1 cellular context compared by ENCODE assay signal in the genomic region with DNA sequence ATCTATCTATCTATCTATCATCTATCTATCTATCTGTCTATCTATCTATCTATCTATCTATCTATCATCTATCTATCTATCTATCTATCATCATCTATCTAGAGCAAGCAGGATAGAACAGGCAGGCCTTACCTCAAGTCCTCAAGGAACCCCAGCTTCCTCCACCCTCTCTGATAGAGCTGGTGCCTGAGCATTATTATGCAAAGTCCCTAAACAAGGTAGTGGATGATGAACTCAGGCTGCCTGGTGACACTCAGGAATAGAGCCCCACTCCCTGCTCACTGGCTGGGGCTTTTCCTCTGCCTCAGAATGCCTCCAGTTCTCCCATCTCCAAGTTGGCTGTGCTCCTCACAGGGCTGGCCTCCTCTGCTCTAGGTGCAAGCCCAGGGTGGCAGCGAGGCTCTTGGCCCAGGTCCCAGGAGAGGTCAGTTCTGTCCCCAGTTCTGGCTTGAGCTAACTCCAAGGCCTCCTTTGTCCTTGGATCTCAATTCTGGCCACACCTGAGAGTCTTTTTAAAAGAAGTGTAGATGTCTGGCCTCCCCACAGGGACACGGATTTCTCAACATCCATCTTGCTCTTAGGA.
TF ChIP-seq lines count a peak whose summit lies in the region.

No MANE protein-coding gene starts in this region.

TF ChIP-seq in GM23338, 12 proteins besides CTCF, POLR2A, EP300 and RAD21 (continued from another document):
- TF ChIP-seq, protein P1, sequence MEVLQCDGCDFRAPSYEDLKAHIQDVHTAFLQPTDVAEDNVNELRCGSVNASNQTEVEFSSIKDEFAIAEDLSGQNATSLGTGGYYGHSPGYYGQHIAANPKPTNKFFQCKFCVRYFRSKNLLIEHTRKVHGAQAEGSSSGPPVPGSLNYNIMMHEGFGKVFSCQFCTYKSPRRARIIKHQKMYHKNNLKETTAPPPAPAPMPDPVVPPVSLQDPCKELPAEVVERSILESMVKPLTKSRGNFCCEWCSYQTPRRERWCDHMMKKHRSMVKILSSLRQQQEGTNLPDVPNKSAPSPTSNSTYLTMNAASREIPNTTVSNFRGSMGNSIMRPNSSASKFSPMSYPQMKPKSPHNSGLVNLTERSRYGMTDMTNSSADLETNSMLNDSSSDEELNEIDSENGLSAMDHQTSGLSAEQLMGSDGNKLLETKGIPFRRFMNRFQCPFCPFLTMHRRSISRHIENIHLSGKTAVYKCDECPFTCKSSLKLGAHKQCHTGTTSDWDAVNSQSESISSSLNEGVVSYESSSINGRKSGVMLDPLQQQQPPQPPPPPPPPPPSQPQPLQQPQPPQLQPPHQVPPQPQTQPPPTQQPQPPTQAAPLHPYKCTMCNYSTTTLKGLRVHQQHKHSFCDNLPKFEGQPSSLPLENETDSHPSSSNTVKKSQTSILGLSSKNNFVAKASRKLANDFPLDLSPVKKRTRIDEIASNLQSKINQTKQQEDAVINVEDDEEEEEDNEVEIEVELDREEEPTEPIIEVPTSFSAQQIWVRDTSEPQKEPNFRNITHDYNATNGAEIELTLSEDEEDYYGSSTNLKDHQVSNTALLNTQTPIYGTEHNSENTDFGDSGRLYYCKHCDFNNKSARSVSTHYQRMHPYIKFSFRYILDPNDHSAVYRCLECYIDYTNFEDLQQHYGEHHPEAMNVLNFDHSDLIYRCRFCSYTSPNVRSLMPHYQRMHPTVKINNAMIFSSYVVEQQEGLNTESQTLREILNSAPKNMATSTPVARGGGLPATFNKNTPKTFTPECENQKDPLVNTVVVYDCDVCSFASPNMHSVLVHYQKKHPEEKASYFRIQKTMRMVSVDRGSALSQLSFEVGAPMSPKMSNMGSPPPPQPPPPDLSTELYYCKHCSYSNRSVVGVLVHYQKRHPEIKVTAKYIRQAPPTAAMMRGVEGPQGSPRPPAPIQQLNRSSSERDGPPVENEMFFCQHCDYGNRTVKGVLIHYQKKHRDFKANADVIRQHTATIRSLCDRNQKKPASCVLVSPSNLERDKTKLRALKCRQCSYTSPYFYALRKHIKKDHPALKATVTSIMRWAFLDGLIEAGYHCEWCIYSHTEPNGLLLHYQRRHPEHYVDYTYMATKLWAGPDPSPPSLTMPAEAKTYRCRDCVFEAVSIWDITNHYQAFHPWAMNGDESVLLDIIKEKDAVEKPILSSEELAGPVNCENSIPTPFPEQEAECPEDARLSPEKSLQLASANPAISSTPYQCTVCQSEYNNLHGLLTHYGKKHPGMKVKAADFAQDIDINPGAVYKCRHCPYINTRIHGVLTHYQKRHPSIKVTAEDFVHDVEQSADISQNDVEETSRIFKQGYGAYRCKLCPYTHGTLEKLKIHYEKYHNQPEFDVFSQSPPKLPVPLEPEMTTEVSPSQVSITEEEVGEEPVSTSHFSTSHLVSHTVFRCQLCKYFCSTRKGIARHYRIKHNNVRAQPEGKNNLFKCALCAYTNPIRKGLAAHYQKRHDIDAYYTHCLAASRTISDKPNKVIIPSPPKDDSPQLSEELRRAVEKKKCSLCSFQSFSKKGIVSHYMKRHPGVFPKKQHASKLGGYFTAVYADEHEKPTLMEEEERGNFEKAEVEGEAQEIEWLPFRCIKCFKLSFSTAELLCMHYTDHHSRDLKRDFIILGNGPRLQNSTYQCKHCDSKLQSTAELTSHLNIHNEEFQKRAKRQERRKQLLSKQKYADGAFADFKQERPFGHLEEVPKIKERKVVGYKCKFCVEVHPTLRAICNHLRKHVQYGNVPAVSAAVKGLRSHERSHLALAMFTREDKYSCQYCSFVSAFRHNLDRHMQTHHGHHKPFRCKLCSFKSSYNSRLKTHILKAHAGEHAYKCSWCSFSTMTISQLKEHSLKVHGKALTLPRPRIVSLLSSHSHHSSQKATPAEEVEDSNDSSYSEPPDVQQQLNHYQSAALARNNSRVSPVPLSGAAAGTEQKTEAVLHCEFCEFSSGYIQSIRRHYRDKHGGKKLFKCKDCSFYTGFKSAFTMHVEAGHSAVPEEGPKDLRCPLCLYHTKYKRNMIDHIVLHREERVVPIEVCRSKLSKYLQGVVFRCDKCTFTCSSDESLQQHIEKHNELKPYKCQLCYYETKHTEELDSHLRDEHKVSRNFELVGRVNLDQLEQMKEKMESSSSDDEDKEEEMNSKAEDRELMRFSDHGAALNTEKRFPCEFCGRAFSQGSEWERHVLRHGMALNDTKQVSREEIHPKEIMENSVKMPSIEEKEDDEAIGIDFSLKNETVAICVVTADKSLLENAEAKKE (CRISPR knock-in tag; IDR thresholded peaks at IDR 0.05) = no peak
- TF ChIP-seq ZNF331 (CRISPR knock-in tag; IDR thresholded peaks at IDR 0.05; ENCODE audit: low read depth) = no peak
- TF ChIP-seq STAT1 (IDR thresholded peaks at IDR 0.05; ENCODE audit: unreplicated experiment) = no peak
- TF ChIP-seq CREB1 (CRISPR knock-in tag; IDR thresholded peaks at IDR 0.05; ENCODE audit: low read depth) = no peak
- no peak for TF ChIP-seq EZH2 (IDR thresholded peaks at IDR 0.05; ENCODE audit: low read depth, unreplicated experiment)
- TF ChIP-seq ZNF114 (CRISPR knock-in tag; IDR thresholded peaks at IDR 0.05) = no peak
- TF ChIP-seq POLR2AphosphoS5 (IDR thresholded peaks at IDR 0.05; ENCODE audit: low read depth) = no peak
- no peak for TF ChIP-seq EZH2phosphoT487 (IDR thresholded peaks at IDR 0.05; ENCODE audit: unreplicated experiment)
- no peak for TF ChIP-seq NANOG (IDR thresholded peaks at IDR 0.05; ENCODE audit: borderline replicate concordance)
